12 cellular contexts compared by ENCODE assay signal in the genomic region with DNA sequence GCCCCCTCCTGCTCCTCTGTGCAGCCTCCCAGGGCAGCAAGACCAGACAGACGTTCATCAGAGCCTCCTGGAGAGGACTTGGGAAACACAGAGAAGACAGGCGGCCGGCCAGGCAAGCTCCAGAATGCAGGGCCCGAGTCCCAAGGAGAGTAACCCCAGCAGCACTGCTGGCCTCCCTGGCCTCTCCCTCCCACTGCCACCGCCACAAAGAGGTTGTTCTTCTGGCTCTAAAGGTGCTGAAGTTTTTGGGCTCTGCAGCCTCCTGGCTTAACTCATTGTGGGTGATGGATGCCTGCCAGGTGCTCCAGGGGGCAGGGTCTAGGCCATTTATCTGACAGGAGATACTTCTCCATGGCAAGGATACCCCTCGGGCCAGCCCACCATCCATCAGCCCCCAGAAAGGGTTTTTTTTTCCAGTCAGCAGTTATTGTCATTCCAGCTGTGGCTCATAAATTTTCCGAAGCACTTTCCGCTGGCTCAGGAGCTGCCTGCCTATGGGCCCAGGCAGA. TPM values are rescaled to one million over a fixed set of nuclear protein-coding genes. Genes with fewer than 3 reads are reported as not detected.
DNase-seq lines count a peak whose midpoint lies in the region; ATAC-seq and TF ChIP-seq lines count a peak whose summit lies in the region.
"Had no signal": no experiment of that assay in that cellular context is flagged by ENCODE, and none has a peak within 500 bp of the region (broad histone marks: within the 10 kb centered on the region; RNA-seq: fewer than 3 reads in every experiment).

No MANE protein-coding gene starts in this region.

- CTCF ChIA-PET in SK-N-SH (lab: Yijun Ruan, JAX), result interaction anchor here (1.3 to 7.3 kb wide), 5 partner anchors 11 to 118 kb away, joined by 4 to 57 read pairs (median 9); no protein-coding TSS in a partner anchor

- H3K9me2 ChIP-seq in SK-N-SH, result no peaks in the 10 kb centered on the region

- POLR2A ChIA-PET in SK-N-SH (lab: Yijun Ruan, JAX), result no interaction called here

- 56% methylated on average over 4 of the region's 8 CpGs for WGBS in SK-N-SH (ENCODE audit: low lambda C conversion rate)
- WGBS in heart right ventricle, 2 donors, result 21 to 28% methylated on average over 8 of the region's 8 CpGs
- 10 to 18% (median 14%) methylated on average over 6 to 8 of the region's 8 CpGs for WGBS in ovary, 3 donors
- WGBS in aorta, 2 donors, result 5 to 7% methylated on average over 7 to 8 of the region's 8 CpGs

- H3F3A ChIP-seq in SK-N-SH (replicated peaks; ENCODE audit: insufficient read depth), result peaks cover 36% of the 10 kb centered on the region

- peaks cover 16 to 41% of the 10 kb centered on the region in 2 experiments for H3K4me1 ChIP-seq in SK-N-SH (ENCODE audit: control insufficient read depth in 1 of 2, insufficient read depth in 2 of 2, low read depth in 1 of 2, low read length in 1 of 2)
- H3K4me1 ChIP-seq in heart right ventricle, result peaks cover 18 to 55% (median 39%) of the 10 kb centered on the region in 9 donors
- peaks cover 12% of the 10 kb centered on the region for H3K4me1 ChIP-seq in ovary (ENCODE audit: insufficient read depth)
- H3K4me1 ChIP-seq in aorta (ENCODE audit: control insufficient read depth in 1 of 2, insufficient read depth in 2 of 2, low read length in 2 of 2), result peaks cover 0 to 12% of the 10 kb centered on the region in 2 donors

- peaks cover 44% of the 10 kb centered on the region for H3K79me2 ChIP-seq in SK-N-SH (ENCODE audit: insufficient read depth)

- H3K27ac ChIP-seq in SK-N-SH (ENCODE audit: low read depth in 2 of 2, low read length in 1 of 2), result peak overlapping the region; percentile 77 to 100
- H3K27ac ChIP-seq in heart right ventricle, result peak overlapping the region; percentile 31 to 81 (median 59)
- H3K27ac ChIP-seq in ovary, result peak overlapping the region; percentile 21 to 37
- peak overlapping the region; percentile 15 to 83 for H3K27ac ChIP-seq in aorta (ENCODE audit: low read depth in 1 of 2, low read length in 2 of 2)
- H3K27ac ChIP-seq: epithelial cell of prostate, parathyroid adenoma had no signal

- H3K4me2 ChIP-seq in SK-N-SH, result peak overlapping the region; percentile 53

- H2AFZ ChIP-seq in SK-N-SH (ENCODE audit: low read depth), result no peak overlapping the region
- H2AFZ ChIP-seq: parathyroid adenoma had no signal

- TF ChIP-seq EP300 in SK-N-SH (IDR thresholded peaks at IDR 0.05; ENCODE audit: borderline replicate concordance in 1 of 2, low read depth in 1 of 2, low read length in 1 of 2), result no peak
- no peak for TF ChIP-seq EP300 in ovary (IDR thresholded peaks at IDR 0.05)

- no peak for DNase-seq in SK-N-SH
- DNase-seq in heart right ventricle, result peak in 1 of 2 donors; percentile 47
- DNase-seq in ovary, result peak in 1 of 5 donors; percentile 37
- no peak for DNase-seq in aorta
- DNase-seq in G401 (ENCODE audit: low spot score), result no peak
- DNase-seq in NCI-H1417 (lab: John Stamatoyannopoulos, UW), result no peak
- DNase-seq: NCI-H1694 treated with DMSO at 0.1 percent for 48 hours; NK-92 treated with Interleukin-12 subunit alpha and Interleukin-12 subunit beta, amount 100 ng/mL, for 24 hours; T-helper 9 cell had no signal

- TF ChIP-seq POLR2A in ovary (IDR thresholded peaks at IDR 0.05), result no peak

- no peaks in the 10 kb centered on the region for H3K9me3 ChIP-seq in SK-N-SH
- no peaks in the 10 kb centered on the region for H3K9me3 ChIP-seq in heart right ventricle
- H3K9me3 ChIP-seq in ovary, result no peaks in the 10 kb centered on the region
- H3K9me3 ChIP-seq in aorta (ENCODE audit: control insufficient read depth, low read length), result no peaks in the 10 kb centered on the region

- TF ChIP-seq RAD21 in SK-N-SH (IDR thresholded peaks at IDR 0.05; ENCODE audit: low read length), result no peak

- H3K9ac ChIP-seq in SK-N-SH, result peak overlapping the region; percentile 31; the same call in 1 of the 2 replicates
- H3K9ac ChIP-seq: parathyroid adenoma had no signal

- H3K4me3 ChIP-seq in SK-N-SH (ENCODE audit: low read depth in 2 of 2, low read length in 1 of 2), result no peak overlapping the region
- no peak overlapping the region for H3K4me3 ChIP-seq in heart right ventricle
- H3K4me3 ChIP-seq in ovary, result no peak overlapping the region
- no peak overlapping the region for H3K4me3 ChIP-seq in aorta (ENCODE audit: low read length in 2 of 2)

- intact Hi-C loops in heart right ventricle (cut with DNase I), result no loop called here
- intact Hi-C loops in ovary (cut with DNase I), result loop anchor here in 1 of 4 donors (10.0 kb wide), 1 partner anchor 53 kb away; no protein-coding TSS in a partner anchor
- intact Hi-C loops in aorta (cut with DNase I), result no loop called here

- TF ChIP-seq CTCF in SK-N-SH (IDR thresholded peaks at IDR 0.05), result no peak
- TF ChIP-seq CTCF in heart right ventricle (IDR thresholded peaks at IDR 0.05), result no peak
- TF ChIP-seq CTCF in ovary (IDR thresholded peaks at IDR 0.05), result no peak

- in situ Hi-C loops in G401 (cut with HindIII; ENCODE audit: low sequenced_read_pairs), result no loop called here

- H3K36me3 ChIP-seq in SK-N-SH (replicated peaks in 1 of 2; ENCODE audit: control insufficient read depth in 1 of 2, insufficient read depth in 2 of 2, low read length in 1 of 2) (peaks cover 12 to 21% of the 10 kb centered on the region in 2 experiments), heart right ventricle (peaks cover 0 to 76% (median 30%) of the 10 kb centered on the region in 9 donors), ovary (no peaks in the 10 kb centered on the region), aorta (ENCODE audit: control insufficient read depth in 1 of 2, insufficient read depth in 2 of 2, low read length in 1 of 2) (peaks cover 0 to 2% of the 10 kb centered on the region in 2 donors)

- no peaks in the 10 kb centered on the region for H4K20me1 ChIP-seq in SK-N-SH (ENCODE audit: insufficient read depth)

- ATAC-seq in heart right ventricle, result peak; percentile 19 to 66 (median 36)
- ATAC-seq in aorta (ENCODE audit: low FRiP score), result peak; percentile 53
- ATAC-seq in HG03139 (IDR thresholded peaks at IDR 0.05; ENCODE audit: unreplicated experiment), result no peak

- no peaks in the 10 kb centered on the region for H3K27me3 ChIP-seq in SK-N-SH (ENCODE audit: insufficient read depth)
- no peaks in the 10 kb centered on the region for H3K27me3 ChIP-seq in heart right ventricle
- H3K27me3 ChIP-seq in ovary, result no peaks in the 10 kb centered on the region
- no peaks in the 10 kb centered on the region for H3K27me3 ChIP-seq in aorta (ENCODE audit: control insufficient read depth in 1 of 2, insufficient read depth in 2 of 2, low read length in 1 of 2)

TF ChIP-seq in SK-N-SH, 30 proteins besides CTCF, POLR2A, EP300 and RAD21:
- TF ChIP-seq, protein P1, sequence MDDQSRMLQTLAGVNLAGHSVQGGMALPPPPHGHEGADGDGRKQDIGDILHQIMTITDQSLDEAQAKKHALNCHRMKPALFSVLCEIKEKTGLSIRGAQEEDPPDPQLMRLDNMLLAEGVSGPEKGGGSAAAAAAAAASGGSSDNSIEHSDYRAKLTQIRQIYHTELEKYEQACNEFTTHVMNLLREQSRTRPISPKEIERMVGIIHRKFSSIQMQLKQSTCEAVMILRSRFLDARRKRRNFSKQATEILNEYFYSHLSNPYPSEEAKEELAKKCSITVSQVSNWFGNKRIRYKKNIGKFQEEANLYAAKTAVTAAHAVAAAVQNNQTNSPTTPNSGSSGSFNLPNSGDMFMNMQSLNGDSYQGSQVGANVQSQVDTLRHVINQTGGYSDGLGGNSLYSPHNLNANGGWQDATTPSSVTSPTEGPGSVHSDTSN (IDR thresholded peaks at IDR 0.05), result peak; percentile 44; the same call in 1 of the 2 replicates
- TF ChIP-seq POLR2AphosphoS5 (IDR thresholded peaks at IDR 0.05; ENCODE audit: low read depth, low read length) (no peak), NFIC (IDR thresholded peaks at IDR 0.05; ENCODE audit: borderline replicate concordance) (0 out of 2 replicates have a peak, but pooled peaks have one; percentile 11), GATA2 (CRISPR knock-in tag; IDR thresholded peaks at IDR 0.05) (no peak), GABPA (IDR thresholded peaks at IDR 0.05; ENCODE audit: low read depth) (no peak), TCF12 (IDR thresholded peaks at IDR 0.05) (peak; percentile 21; the same call in 1 of the 2 replicates)

RNA-seq across cellular contexts. Expression of gene MRPS23, which starts 32.0 kb away (rescaled TPM):
- polyA plus RNA-seq in SK-N-SH (2012; rRNA removed) (105 and 108 TPM in 2 replicates), heart right ventricle (100 to 1,000 TPM in 1 of 2 donors, 1 to 10 TPM in 1; 9.9 to 132 TPM), ovary (10 to 100 TPM; 23.4 to 26.2 TPM), aorta (10 to 100 TPM; 22.5 to 39.9 TPM)
- 115 and 118 TPM in 2 replicates for polyA plus RNA-seq in SK-N-SH (2012; cell fraction: cytosol; rRNA removed)
- polyA plus RNA-seq in SK-N-SH (2012; cell fraction: nucleus; rRNA removed), result 37.9 and 51.5 TPM in 2 replicates
- total RNA-seq in heart right ventricle (100 to 1,000 TPM in 2 of 10 donors, 10 to 100 TPM in 8; 61.2 to 103 (median 75.5) TPM), ovary (10 to 100 TPM; 12.2 to 37.9 (median 31.2) TPM), aorta (10 to 100 TPM; 21.6 to 22.8 TPM)
- 39.2 and 60.7 TPM in 2 replicates for total RNA-seq in G401 (2014; rRNA removed; shearing (Covaris generic))

Comparison
In these comparisons a context has a peak if more than half of its experiments do, and no peak if none do; other contexts are left out.
1. H3K27ac ChIP-seq: peak in every context shown above with its lines; median percentile 88 in SK-N-SH; 59 in heart right ventricle; 49 in aorta; 29 in ovary.